9 cellular contexts compared by ENCODE assay signal in genomic region chr7:50793947-50794570, GRCh38. TPM values are rescaled to one million over a fixed set of nuclear protein-coding genes. Genes with fewer than 3 reads are reported as not detected.
DNase-seq lines count a peak whose midpoint lies in the region; ATAC-seq, FAIRE-seq and TF ChIP-seq lines count a peak whose summit lies in the region.
"Had no signal": no experiment of that assay in that cellular context is flagged by ENCODE, and none has a peak within 500 bp of the region (broad histone marks: within the 10 kb centered on the region; RNA-seq: fewer than 3 reads in every experiment).

No MANE protein-coding gene starts in this region.

- H2AFZ ChIP-seq in K562 (ENCODE audit: low read depth, low read length): peak overlapping the region; percentile 94

- no peak for TF ChIP-seq CTCF in K562 (IDR thresholded peaks at IDR 0.05 in 2 of 3, conservative IDR thresholded peaks at IDR 0.05 in 1 of 3; ENCODE audit: insufficient read depth in 2 of 3, low read depth in 1 of 3, low read length in 3 of 3)

- H3K79me2 ChIP-seq in K562 (ENCODE audit: control insufficient read depth, insufficient read depth, low read length): peaks cover 37% of the 10 kb centered on the region

- H3K4me3 ChIP-seq in HUES6 (ENCODE audit: low read depth, low read length) (peak overlapping the region; percentile 82), K562 (peak overlapping the region; percentile 45)

- H3K4me1 ChIP-seq in HUES6 (ENCODE audit: control insufficient read depth, insufficient read depth, low read length) (peaks cover 29% of the 10 kb centered on the region), K562 (replicated peaks in 1 of 2; ENCODE audit: control insufficient read depth in 2 of 2, insufficient read depth in 2 of 2, low read length in 2 of 2) (peaks cover 18 to 28% of the 10 kb centered on the region in 2 experiments; a peak in 4 of 5 replicates)

- 62% methylated on average over 18 of the region's 18 CpGs for WGBS in K562 (ENCODE audit: insufficient coverage, low coverage, missing lambda C conversion rate)

- H3K9me3 ChIP-seq in HUES6 (ENCODE audit: control insufficient read depth, insufficient read depth, low read depth, low read length) (peaks cover 12% of the 10 kb centered on the region), K562 (replicated peaks; ENCODE audit: control insufficient read depth, insufficient read depth, low read depth, low read length) (no peaks in the 10 kb centered on the region)

- no peak for DNase-seq in K562 (ENCODE audit: extremely low read depth in 1 of 4, low spot score in 3 of 4)
- no peak for DNase-seq in immature natural killer cell
- DNase-seq in stimulated activated naive B cell treated with anti-CD40 and anti-IgM and Interleukin-4, amounts not matched to agents 10 μg/mL and 1 μg/mL and 100 μg/mL, for 72 hours: no peak
- DNase-seq in iPS-NIHi11 (ENCODE audit: low spot score): no peak
- no peak for DNase-seq in COLO668 (lab: John Stamatoyannopoulos, UW; ENCODE audit: unreplicated experiment)
- DNase-seq: Kasumi-1 had no signal

- in situ Hi-C loops in K562 (cut with MboI): no loop called here

- FAIRE-seq in K562 (lab: Jason Lieb, UNC): no peak

- POLR2A ChIA-PET in K562 (lab: Yijun Ruan, JAX): interaction anchor here (0.6 kb wide), 1 partner anchor 16 kb away, joined by 3 read pairs; no protein-coding TSS in a partner anchor

- peaks cover 26% of the 10 kb centered on the region for H3K27me3 ChIP-seq in HUES6 (ENCODE audit: control insufficient read depth, insufficient read depth, low read length)
- H3K27me3 ChIP-seq in K562 (ENCODE audit: control insufficient read depth in 2 of 2, insufficient read depth in 2 of 2, low read length in 2 of 2): peaks cover 0 to 4% of the 10 kb centered on the region in 2 experiments; a peak in 2 of 5 replicates

- TF ChIP-seq POLR2A in K562 (conservative IDR thresholded peaks at IDR 0.05): no peak

- no peak for TF ChIP-seq EP300 in K562 (IDR thresholded peaks at IDR 0.05; ENCODE audit: low read length)

- no peaks in the 10 kb centered on the region for H3K9me1 ChIP-seq in K562 (ENCODE audit: control insufficient read depth, insufficient read depth, low read length)

- intact Hi-C loops in K562 (cut with micrococcal nuclease): loop anchor here (2.0 to 5.0 kb wide), 2 partner anchors 67 to 97 kb away; no protein-coding TSS in a partner anchor

- peaks cover 11 to 14% of the 10 kb centered on the region in 2 donors for H3K4me1 Mint-ChIP-seq in immature natural killer cell
- peaks cover 2 to 7% of the 10 kb centered on the region in 2 donors for H3K4me1 Mint-ChIP-seq in stimulated activated naive B cell treated with anti-CD40 and anti-IgM and Interleukin-4, amounts not matched to agents 10 μg/mL and 1 μg/mL and 100 μg/mL, for 72 hours

- peaks cover 8 to 14% (median 13%) of the 10 kb centered on the region in 3 donors for H3K27me3 Mint-ChIP-seq in immature natural killer cell (ENCODE audit: low read depth in 3 of 3)
- H3K27me3 Mint-ChIP-seq in stimulated activated naive B cell treated with anti-CD40 and anti-IgM and Interleukin-4, amounts not matched to agents 10 μg/mL and 1 μg/mL and 100 μg/mL, for 72 hours: peaks cover 46 to 57% of the 10 kb centered on the region in 2 donors

- peaks cover 3% of the 10 kb centered on the region for H4K20me1 ChIP-seq in K562 (replicated peaks; ENCODE audit: control insufficient read depth, insufficient read depth, low read length)

- H3K36me3 ChIP-seq in HUES6 (ENCODE audit: control insufficient read depth, insufficient read depth, low read length): peaks cover 2% of the 10 kb centered on the region; the same call in 1 of the 2 replicates
- H3K36me3 ChIP-seq in K562 (ENCODE audit: control insufficient read depth, insufficient read depth, low read length): peaks cover 5% of the 10 kb centered on the region; the same call in 1 of the 3 replicates

- H3K27ac Mint-ChIP-seq in immature natural killer cell: no peak overlapping the region
- H3K27ac Mint-ChIP-seq in stimulated activated naive B cell treated with anti-CD40 and anti-IgM and Interleukin-4, amounts not matched to agents 10 μg/mL and 1 μg/mL and 100 μg/mL, for 72 hours: no peak overlapping the region

- peaks cover 0 to 3% (median 0%) of the 10 kb centered on the region in 3 donors for H3K36me3 Mint-ChIP-seq in immature natural killer cell
- H3K36me3 Mint-ChIP-seq in stimulated activated naive B cell treated with anti-CD40 and anti-IgM and Interleukin-4, amounts not matched to agents 10 μg/mL and 1 μg/mL and 100 μg/mL, for 72 hours: no peaks in the 10 kb centered on the region

- CTCF ChIA-PET in K562 (lab: Yijun Ruan, JAX; ENCODE audit: low intra/inter-chr PET ratio): no interaction called here

- peak overlapping the region; percentile 82 for H3K9ac ChIP-seq in HUES6 (ENCODE audit: low read length)
- H3K9ac ChIP-seq in K562 (ENCODE audit: insufficient read depth in 1 of 2, low read depth in 2 of 2, low read length in 2 of 2): peak overlapping the region; percentile 55 to 92; a peak in 3 of 4 replicates

- H3K4me2 ChIP-seq in K562 (ENCODE audit: insufficient read depth, low read length): peak overlapping the region; percentile 72

- H3K4me3 Mint-ChIP-seq in immature natural killer cell: peak overlapping the region; percentile 51 to 78 (median 60)
- peak overlapping the region; percentile 46 to 61 for H3K4me3 Mint-ChIP-seq in stimulated activated naive B cell treated with anti-CD40 and anti-IgM and Interleukin-4, amounts not matched to agents 10 μg/mL and 1 μg/mL and 100 μg/mL, for 72 hours

- H3K27ac ChIP-seq in HUES6 (ENCODE audit: low read depth, low read length) (no peak overlapping the region), K562 (ENCODE audit: extremely low read depth, low read depth, low read length) (no peak overlapping the region; the same call in 1 of the 3 replicates)

- no peak for TF ChIP-seq RAD21 in K562 (CRISPR knock-in tag; conservative IDR thresholded peaks at IDR 0.05 in 1 of 2, IDR thresholded peaks at IDR 0.05 in 1 of 2)

- H3K9me3 Mint-ChIP-seq in immature natural killer cell: no peaks in the 10 kb centered on the region
- H3K9me3 Mint-ChIP-seq in stimulated activated naive B cell treated with anti-CD40 and anti-IgM and Interleukin-4, amounts not matched to agents 10 μg/mL and 1 μg/mL and 100 μg/mL, for 72 hours: peaks cover 6 to 7% of the 10 kb centered on the region in 2 donors

- no peak for ATAC-seq in K562
- ATAC-seq in stimulated activated naive B cell treated with anti-CD40 and anti-IgM and Interleukin-4, amounts not matched to agents 10 μg/mL and 1 μg/mL and 100 μg/mL, for 72 hours (replicated peaks): no peak
- ATAC-seq in HG03108 (IDR thresholded peaks at IDR 0.05; ENCODE audit: unreplicated experiment): no peak
- no peak for ATAC-seq in GM21717 (IDR thresholded peaks at IDR 0.05; ENCODE audit: unreplicated experiment)

- BruUV-seq in K562 (replicated peaks; lab: Mats Ljungman, UMichigan): TSS peak; percentile 29

TF ChIP-seq in K562, 482 proteins besides CTCF, POLR2A, EP300 and RAD21:
- TF ChIP-seq ILK (tag; IDR thresholded peaks at IDR 0.05; ENCODE audit: borderline replicate concordance, low read depth): no peak
- 0 out of 2 replicates have a peak, but pooled peaks have one; percentile 2 for TF ChIP-seq ZNF316 (IDR thresholded peaks at IDR 0.05)

RNA-seq across cellular contexts. Expression of gene GRB10, which starts 11.4 kb away (rescaled TPM):
- 155 and 246 TPM in 2 replicates for total RNA-seq in K562 (2011; cell fraction: chromatin; rRNA removed; ENCODE audit: low replicate concordance)
- 95.1 and 108 TPM in 2 replicates for total RNA-seq in K562 (2011; cell fraction: nucleolus; rRNA removed)
- total RNA-seq in K562 (2011; cell fraction: nucleoplasm; rRNA removed): 149 and 184 TPM in 2 replicates
- total RNA-seq in K562 (2014; rRNA removed): 56.5 and 57.4 TPM in 2 replicates
- total RNA-seq in K562 (2014; rRNA removed; fragmentation: Illumina TruSeq; extraction: Trizol): 43.4 and 44.0 TPM in 2 replicates
- 25.8 and 28.6 TPM in 2 replicates for total RNA-seq in K562 (2015; rRNA removed; fragmentation: Illumina TruSeq; extraction: Trizol)
- 77.7 and 88.5 TPM in 2 replicates for total RNA-seq in K562 (2021)
- 26.9 and 28.0 TPM in 2 replicates for polyA plus RNA-seq in K562 (2011; rRNA removed)
- polyA plus RNA-seq in K562 (2011; cell fraction: cytosol; rRNA removed): 24.2 and 25.9 TPM in 2 replicates
- polyA plus RNA-seq in K562 (2011; cell fraction: nucleus; rRNA removed): 56.8 and 69.8 TPM in 2 replicates
- polyA plus RNA-seq in K562 (2012): 33.8 and 79.4 TPM in 2 replicates
- 48.1 and 49.0 TPM in 2 replicates for polyA plus RNA-seq in K562 (2014; fragmentation: Illumina TruSeq; extraction: Trizol)
- 1 to 10 TPM; 8.9 to 9.9 TPM for polyA plus RNA-seq in K562 (2014; fragmentation: Nextera tagmentation; extraction: Ambion mirVana)
- polyA plus RNA-seq in K562 (2014; rRNA removed): 39.0 and 40.7 TPM in 2 replicates
- 62.8 and 74.1 TPM in 2 replicates for polyA minus RNA-seq in K562 (2011; rRNA and poly(A)+ RNA removed)
- polyA minus RNA-seq in K562 (2011; cell fraction: cytosol; rRNA and poly(A)+ RNA removed): 35.8 and 51.6 TPM in 2 replicates
- polyA minus RNA-seq in K562 (2011; cell fraction: nucleus; rRNA and poly(A)+ RNA removed): 75.0 and 114 TPM in 2 replicates
- polyA plus RNA-seq in immature natural killer cell: not detected

Comparison
In these comparisons a context has a peak if more than half of its experiments do, and no peak if none do; other contexts are left out.
1. RNA of gene GRB10, which starts 11.4 kb away (polyA plus RNA-seq): 8.9 to 79.4 TPM in K562; not detected in immature natural killer cell; every median in the first group is over 4 times any median in the second.